ENCODE assay signal across 12 cellular contexts in genomic region chr4:2280531-2281300, GRCh38. TPM values are rescaled to one million over a fixed set of nuclear protein-coding genes. Genes with fewer than 3 reads are reported as not detected.
A peak's percentile ranks its signal among the peaks of the same experiment; 100 is the strongest.
DNase-seq lines count a peak whose midpoint lies in the region; ATAC-seq and TF ChIP-seq lines count a peak whose summit lies in the region.
"Had no signal": no experiment of that assay in that cellular context is flagged by ENCODE, and none has a peak within 500 bp of the region (broad histone marks: within the 10 kb centered on the region; RNA-seq: fewer than 3 reads in every experiment).

No MANE protein-coding gene starts in this region.

- H3K36me3 ChIP-seq in BJ (ENCODE audit: control insufficient read depth, insufficient read depth, low read length) (no peaks in the 10 kb centered on the region), lower lobe of right lung (no peaks in the 10 kb centered on the region)
- H3K36me3 ChIP-seq: gastroesophageal sphincter had no signal

- H3K27me3 ChIP-seq in BJ (ENCODE audit: control insufficient read depth, insufficient read depth, low read length) (peaks cover 3% of the 10 kb centered on the region; the same call in 1 of the 2 replicates), lower lobe of right lung (ENCODE audit: low read depth) (no peaks in the 10 kb centered on the region)
- H3K27me3 ChIP-seq: gastroesophageal sphincter had no signal

- POLR2A ChIA-PET in BJ (lab: Charles Lee): no interaction called here
- POLR2A ChIA-PET in activated CD8-positive, alpha-beta T cell treated with anti-CD3 and anti-CD28 coated beads for 36 hours (lab: Charles Lee): no interaction called here

- no peak overlapping the region for H3K4me3 Mint-ChIP-seq in activated CD8-positive, alpha-beta T cell treated with anti-CD3 and anti-CD28 coated beads for 36 hours
- H3K4me3 Mint-ChIP-seq: brain, mesothelial cell of epicardium had no signal

- CTCF ChIA-PET in BJ (lab: Yijun Ruan, JAX): interaction anchor here (0.7 kb wide), 1 partner anchor 92 kb away, joined by 3 read pairs; no protein-coding TSS in a partner anchor
- CTCF ChIA-PET in activated CD8-positive, alpha-beta T cell treated with anti-CD3 and anti-CD28 coated beads for 36 hours (lab: Charles Lee): no interaction called here

- H3K36me3 Mint-ChIP-seq in activated CD8-positive, alpha-beta T cell treated with anti-CD3 and anti-CD28 coated beads for 36 hours (ENCODE audit: low read depth): no peaks in the 10 kb centered on the region
- H3K36me3 Mint-ChIP-seq: brain, mesothelial cell of epicardium had no signal

- peak overlapping the region; percentile 96 for H3K27ac Mint-ChIP-seq in activated CD8-positive, alpha-beta T cell treated with anti-CD3 and anti-CD28 coated beads for 36 hours
- H3K27ac Mint-ChIP-seq: brain, mesothelial cell of epicardium had no signal

- intact Hi-C loops in activated CD8-positive, alpha-beta T cell treated with anti-CD3 and anti-CD28 coated beads for 36 hours (cut with micrococcal nuclease): loop anchor here (5.0 kb wide), 1 partner anchor 132 kb away; no protein-coding TSS in a partner anchor
- intact Hi-C loops in lower lobe of right lung (cut with DNase I): no loop called here

- no peaks in the 10 kb centered on the region for H3K9me3 Mint-ChIP-seq in activated CD8-positive, alpha-beta T cell treated with anti-CD3 and anti-CD28 coated beads for 36 hours
- H3K9me3 Mint-ChIP-seq: brain, mesothelial cell of epicardium had no signal

- no peak for ATAC-seq in activated CD8-positive, alpha-beta T cell treated with anti-CD3 and anti-CD28 coated beads for 36 hours
- ATAC-seq in lower lobe of right lung: no peak
- ATAC-seq: gastroesophageal sphincter had no signal

- H3K4me1 Mint-ChIP-seq in activated CD8-positive, alpha-beta T cell treated with anti-CD3 and anti-CD28 coated beads for 36 hours (ENCODE audit: low read depth): peaks cover 37% of the 10 kb centered on the region
- H3K4me1 Mint-ChIP-seq: brain, mesothelial cell of epicardium had no signal

- H3K9me3 ChIP-seq in lower lobe of right lung: no peaks in the 10 kb centered on the region
- H3K9me3 ChIP-seq: gastroesophageal sphincter had no signal

- H3K4me1 ChIP-seq in lower lobe of right lung: no peaks in the 10 kb centered on the region
- H3K4me1 ChIP-seq: gastroesophageal sphincter had no signal

- no peaks in the 10 kb centered on the region for H3K27me3 Mint-ChIP-seq in activated CD8-positive, alpha-beta T cell treated with anti-CD3 and anti-CD28 coated beads for 36 hours

- peak overlapping the region; percentile 33 for H3K27ac ChIP-seq in lower lobe of right lung
- H3K27ac ChIP-seq: gastroesophageal sphincter had no signal

- DNase-seq in BJ (ENCODE audit: low read depth) (no peak), DMS53 (lab: John Stamatoyannopoulos, UW) (peak; percentile 52), lower lobe of right lung (no peak), cerebellum (ENCODE audit: low spot score) (no peak), 8988T (no peak), NCI-H524 treated with DMSO at 0.1 percent for 48 hours (lab: John Stamatoyannopoulos, UW) (no peak), HK-2 (ENCODE audit: unreplicated experiment) (no peak)
- no peak for DNase-seq in activated CD8-positive, alpha-beta T cell treated with anti-CD3 and anti-CD28 coated beads for 36 hours

- H3K4me3 ChIP-seq in BJ (ENCODE audit: low read depth, low read length) (no peak overlapping the region), lower lobe of right lung (no peak overlapping the region)
- H3K4me3 ChIP-seq: gastroesophageal sphincter, K562 had no signal

- TF ChIP-seq CTCF in BJ (IDR thresholded peaks at IDR 0.05; ENCODE audit: insufficient read depth, low read depth, low read length): peak; percentile 11; the same call in 1 of the 2 replicates
- no peak for TF ChIP-seq CTCF in activated CD8-positive, alpha-beta T cell treated with anti-CD3 and anti-CD28 coated beads for 36 hours (IDR thresholded peaks at IDR 0.05)
- no peak for TF ChIP-seq CTCF in lower lobe of right lung (IDR thresholded peaks at IDR 0.05)

RNA-seq across cellular contexts. Expression of gene MXD4, which starts 18.8 kb away (rescaled TPM):
- 37.5 and 58.3 TPM in 2 replicates for polyA plus RNA-seq in BJ (2011; rRNA removed)
- polyA minus RNA-seq in BJ (2011; rRNA and poly(A)+ RNA removed): 31.3 and 39.2 TPM in 2 replicates
- total RNA-seq in activated CD8-positive, alpha-beta T cell treated with anti-CD3 and anti-CD28 coated beads for 36 hours: 1 to 10 TPM; 1.5 to 2.3 TPM
- 74.3 TPM for total RNA-seq in lower lobe of right lung
- 28.9 TPM for total RNA-seq in cerebellum

RNA-seq across cellular contexts. Expression of gene HAUS3, which starts 38.8 kb away (rescaled TPM):
- polyA plus RNA-seq in BJ (2011; rRNA removed): 1.9 and 4.0 TPM in 2 replicates
- 1.5 and 2.1 TPM in 2 replicates for polyA minus RNA-seq in BJ (2011; rRNA and poly(A)+ RNA removed)
- 10 to 100 TPM; 18.4 to 19.5 TPM for total RNA-seq in activated CD8-positive, alpha-beta T cell treated with anti-CD3 and anti-CD28 coated beads for 36 hours
- 12.3 TPM for total RNA-seq in lower lobe of right lung
- total RNA-seq in cerebellum: 29.9 TPM

RNA-seq across cellular contexts. Expression of gene POLN, which starts 38.8 kb away (rescaled TPM):
- polyA plus RNA-seq in BJ (2011; rRNA removed): 0.91 and 1.5 TPM in 2 replicates
- 0.62 and 0.90 TPM in 2 replicates for polyA minus RNA-seq in BJ (2011; rRNA and poly(A)+ RNA removed)
- total RNA-seq in activated CD8-positive, alpha-beta T cell treated with anti-CD3 and anti-CD28 coated beads for 36 hours: 1 to 10 TPM; 2.1 to 2.9 TPM
- total RNA-seq in lower lobe of right lung (2.2 TPM), cerebellum (4.5 TPM)
